Comparison of ENCODE assay signal across 21 cellular contexts in the genomic region with DNA sequence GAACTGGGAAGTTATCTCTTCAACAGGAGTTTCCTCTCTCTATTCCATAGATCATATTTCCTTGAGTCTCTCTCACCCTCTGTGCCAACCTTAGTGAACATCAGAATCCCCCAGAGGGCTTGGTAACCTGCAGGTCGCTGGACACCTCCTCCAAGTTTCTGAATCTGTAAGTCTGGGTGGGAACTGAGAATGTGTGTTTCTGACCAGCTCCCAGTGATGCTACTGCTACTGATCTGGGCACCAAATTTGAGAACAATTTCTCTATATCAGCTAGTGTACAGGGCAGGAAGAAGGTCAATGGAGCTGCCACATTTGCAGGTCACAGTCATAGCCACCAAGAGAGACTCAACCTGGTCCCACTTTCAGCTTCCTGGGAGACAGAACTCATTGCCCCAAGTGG.
DNase-seq lines count a peak whose midpoint lies in the region; ATAC-seq lines count a peak whose summit lies in the region.
"Had no signal": no experiment of that assay in that cellular context is flagged by ENCODE, and none has a peak within 500 bp of the region (broad histone marks: within the 10 kb centered on the region; RNA-seq: fewer than 3 reads in every experiment).

No MANE protein-coding gene starts in this region.

- H3K27ac Mint-ChIP-seq in stimulated activated effector memory CD8-positive, alpha-beta T cell treated with anti-CD3 and anti-CD28 coated beads, Interleukin-12 subunit alpha, Interleukin-12 subunit beta, amount 100 ng/mL, for 72 hours = no peak overlapping the region
- H3K27ac Mint-ChIP-seq: activated T-cell treated with anti-CD3 and anti-CD28 coated beads, Interleukin-2, amount 50 U/mL, for 24 hours; CD4-positive, alpha-beta T cell; memory B cell; stimulated activated naive B cell treated with anti-CD40 and anti-IgM and Interleukin-4, amounts not matched to agents 10 μg/mL and 1 μg/mL and 100 μg/mL, for 72 hours had no signal

- ATAC-seq in GM18907 (IDR thresholded peaks at IDR 0.05; ENCODE audit: unreplicated experiment) (peak; percentile 71), GM21619 (IDR thresholded peaks at IDR 0.05; ENCODE audit: unreplicated experiment) (peak; percentile 39), HG03039 (IDR thresholded peaks at IDR 0.05; ENCODE audit: unreplicated experiment) (peak; percentile 49), left ventricle myocardium superior (no peak)
- peak; percentile 17 for ATAC-seq in stimulated activated effector memory CD8-positive, alpha-beta T cell treated with anti-CD3 and anti-CD28 coated beads, Interleukin-12 subunit alpha, Interleukin-12 subunit beta, amount 100 ng/mL, for 72 hours
- ATAC-seq: stimulated activated naive B cell treated with anti-CD40 and anti-IgM and Interleukin-4, amounts not matched to agents 10 μg/mL and 1 μg/mL and 100 μg/mL, for 72 hours had no signal

- no peaks in the 10 kb centered on the region for H3K9me3 Mint-ChIP-seq in stimulated activated effector memory CD8-positive, alpha-beta T cell treated with anti-CD3 and anti-CD28 coated beads, Interleukin-12 subunit alpha, Interleukin-12 subunit beta, amount 100 ng/mL, for 72 hours
- H3K9me3 Mint-ChIP-seq: activated T-cell treated with anti-CD3 and anti-CD28 coated beads, Interleukin-2, amount 50 U/mL, for 24 hours; CD4-positive, alpha-beta T cell; memory B cell had no signal

- no peak overlapping the region for H3K4me3 Mint-ChIP-seq in stimulated activated effector memory CD8-positive, alpha-beta T cell treated with anti-CD3 and anti-CD28 coated beads, Interleukin-12 subunit alpha, Interleukin-12 subunit beta, amount 100 ng/mL, for 72 hours
- H3K4me3 Mint-ChIP-seq: activated T-cell treated with anti-CD3 and anti-CD28 coated beads, Interleukin-2, amount 50 U/mL, for 24 hours; CD4-positive, alpha-beta T cell; memory B cell; stimulated activated naive B cell treated with anti-CD40 and anti-IgM and Interleukin-4, amounts not matched to agents 10 μg/mL and 1 μg/mL and 100 μg/mL, for 72 hours had no signal

- intact Hi-C loops in left ventricle myocardium superior (cut with micrococcal nuclease) = no loop called here

- DNase-seq in stimulated activated effector memory CD8-positive, alpha-beta T cell treated with anti-CD3 and anti-CD28 coated beads, Interleukin-12 subunit alpha, Interleukin-12 subunit beta, amount 100 ng/mL, for 72 hours (ENCODE audit: low spot score in 2 of 2) = no peak
- DNase-seq in left ventricle myocardium superior = no peak
- no peak for DNase-seq in NCI-H748 (lab: John Stamatoyannopoulos, UW; ENCODE audit: unreplicated experiment)
- DNase-seq in stimulated activated CD4-positive, alpha-beta T cell treated with anti-CD3 and anti-CD28 coated beads, Interleukin-12 subunit alpha, Interleukin-12 subunit beta, amount 100 ng/mL, for 4 hours = no peak
- DNase-seq: activated CD4-positive, CD25-positive, alpha-beta regulatory T cell treated with anti-CD3 and anti-CD28 coated beads, Interleukin-2, amount 50 U/mL, for 72 hours; activated CD8-positive, alpha-beta memory T cell treated with anti-CD3 and anti-CD28 coated beads for 24 hours; activated naive CD4-positive, alpha-beta T cell; activated T-cell treated with anti-CD3 and anti-CD28 coated beads, Interleukin-2, amount 50 U/mL, for 24 hours; adrenal gland; CD4-positive, alpha-beta T cell; colonic mucosa; NCI-H1105 treated with DMSO at 0.1 percent for 48 hours; NCI-H2107; NCI-H510A treated with DMSO at 0.1 percent for 48 hours; Peyer's patch; small intestine; stimulated activated naive B cell treated with anti-CD40 and anti-IgM and Interleukin-4, amounts not matched to agents 10 μg/mL and 1 μg/mL and 100 μg/mL, for 72 hours had no signal

- H3K4me1 Mint-ChIP-seq in stimulated activated effector memory CD8-positive, alpha-beta T cell treated with anti-CD3 and anti-CD28 coated beads, Interleukin-12 subunit alpha, Interleukin-12 subunit beta, amount 100 ng/mL, for 72 hours = no peaks in the 10 kb centered on the region
- H3K4me1 Mint-ChIP-seq: memory B cell; stimulated activated naive B cell treated with anti-CD40 and anti-IgM and Interleukin-4, amounts not matched to agents 10 μg/mL and 1 μg/mL and 100 μg/mL, for 72 hours had no signal

- H3K36me3 Mint-ChIP-seq in stimulated activated effector memory CD8-positive, alpha-beta T cell treated with anti-CD3 and anti-CD28 coated beads, Interleukin-12 subunit alpha, Interleukin-12 subunit beta, amount 100 ng/mL, for 72 hours = no peaks in the 10 kb centered on the region
- H3K36me3 Mint-ChIP-seq: memory B cell; stimulated activated naive B cell treated with anti-CD40 and anti-IgM and Interleukin-4, amounts not matched to agents 10 μg/mL and 1 μg/mL and 100 μg/mL, for 72 hours had no signal
